Comparison of ENCODE assay signal across 10 cellular contexts in the genomic region with DNA sequence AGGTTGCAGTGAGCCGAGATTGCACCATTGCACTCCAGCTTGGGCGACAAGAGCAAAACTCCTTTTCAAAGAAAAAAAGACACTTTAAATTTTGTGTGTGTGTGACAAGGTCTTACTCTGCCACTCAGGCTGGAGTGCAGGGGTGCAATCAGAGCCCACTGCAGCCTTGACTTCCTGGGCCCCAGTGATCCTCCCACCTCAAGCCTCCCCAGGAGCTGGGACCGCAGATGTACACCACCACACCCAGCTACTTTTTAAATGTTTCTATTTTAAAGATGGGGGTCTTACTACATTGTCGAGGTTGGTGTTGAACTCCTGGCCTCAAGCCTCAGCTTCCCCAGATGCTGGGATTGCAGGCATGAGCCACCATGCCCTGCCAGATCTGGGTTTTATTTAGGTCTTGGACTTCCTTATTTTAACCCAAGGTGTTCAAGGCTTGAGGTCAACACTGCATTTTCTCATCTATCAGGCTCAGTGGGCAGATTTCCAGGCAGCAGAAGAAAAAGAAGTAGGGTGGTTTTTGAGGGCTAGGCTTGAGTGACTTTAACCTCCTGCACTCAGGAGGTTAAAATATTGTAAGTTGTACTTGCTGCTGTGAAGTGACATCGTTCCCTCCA.
A peak's percentile ranks its signal among the peaks of the same experiment; 100 is the strongest.
DNase-seq lines count a peak whose midpoint lies in the region; ATAC-seq and TF ChIP-seq lines count a peak whose summit lies in the region.
"Had no signal": no experiment of that assay in that cellular context is flagged by ENCODE, and none has a peak within 500 bp of the region (broad histone marks: within the 10 kb centered on the region; RNA-seq: fewer than 3 reads in every experiment).

No MANE protein-coding gene starts in this region.

- intact Hi-C loops in mucosa of descending colon (cut with DNase I, micrococcal nuclease) (no loop called here), tibial artery (cut with DNase I; ENCODE audit: low total_unique reads) (no loop called here)

- H3K4me3 ChIP-seq in GM12865 (ENCODE audit: low read depth, low read length) (no peak overlapping the region), mucosa of descending colon (no peak overlapping the region), tibial artery (no peak overlapping the region)
- H3K4me3 ChIP-seq: stomach had no signal

- H3K27ac ChIP-seq in tibial artery, result no peak overlapping the region
- H3K27ac ChIP-seq: stomach had no signal

- H3K36me3 ChIP-seq in mucosa of descending colon (ENCODE audit: low read depth) (no peaks in the 10 kb centered on the region), tibial artery (no peaks in the 10 kb centered on the region)
- H3K36me3 ChIP-seq: stomach had no signal

- peak overlapping the region; percentile 14 for H3K4me3 Mint-ChIP-seq in activated naive CD8-positive, alpha-beta T cell treated with anti-CD3 and anti-CD28 coated beads, Interleukin-2, amount 50 U/mL, for 24 hours

- H3K9me3 Mint-ChIP-seq in activated naive CD8-positive, alpha-beta T cell treated with anti-CD3 and anti-CD28 coated beads, Interleukin-2, amount 50 U/mL, for 24 hours, result no peaks in the 10 kb centered on the region

- H3K4me1 ChIP-seq in mucosa of descending colon (ENCODE audit: low read depth) (no peaks in the 10 kb centered on the region), tibial artery (no peaks in the 10 kb centered on the region)
- H3K4me1 ChIP-seq: stomach had no signal

- peak overlapping the region; percentile 78 for H3K27ac Mint-ChIP-seq in activated naive CD8-positive, alpha-beta T cell treated with anti-CD3 and anti-CD28 coated beads, Interleukin-2, amount 50 U/mL, for 24 hours

- no peak for TF ChIP-seq CTCF in GM12865 (IDR thresholded peaks at IDR 0.05; ENCODE audit: insufficient read depth, low read depth, low read length, missing control alignments)
- TF ChIP-seq CTCF in mucosa of descending colon (IDR thresholded peaks at IDR 0.05), result no peak
- no peak for TF ChIP-seq CTCF in tibial artery (IDR thresholded peaks at IDR 0.05)

- peak; percentile 87 for ATAC-seq in GM19452 (IDR thresholded peaks at IDR 0.05; ENCODE audit: unreplicated experiment)
- ATAC-seq in HG03159 (IDR thresholded peaks at IDR 0.05; ENCODE audit: unreplicated experiment), result peak; percentile 77
- no peak for ATAC-seq in activated naive CD8-positive, alpha-beta T cell treated with anti-CD3 and anti-CD28 coated beads, Interleukin-2, amount 50 U/mL, for 24 hours
- no peak for ATAC-seq in mucosa of descending colon

- peaks cover 35% of the 10 kb centered on the region for H3K36me3 Mint-ChIP-seq in activated naive CD8-positive, alpha-beta T cell treated with anti-CD3 and anti-CD28 coated beads, Interleukin-2, amount 50 U/mL, for 24 hours (ENCODE audit: low read depth)

- H3K27me3 Mint-ChIP-seq in activated naive CD8-positive, alpha-beta T cell treated with anti-CD3 and anti-CD28 coated beads, Interleukin-2, amount 50 U/mL, for 24 hours, result no peaks in the 10 kb centered on the region

- H3K27me3 ChIP-seq in tibial artery, result peaks cover 0 to 8% of the 10 kb centered on the region in 2 donors

- no peaks in the 10 kb centered on the region for H3K9me3 ChIP-seq in mucosa of descending colon
- peaks cover 0 to under 1% (median 0%) of the 10 kb centered on the region in 3 donors for H3K9me3 ChIP-seq in tibial artery
- H3K9me3 ChIP-seq: stomach had no signal

- DNase-seq in GM12865 (ENCODE audit: low read depth) (peak; percentile 74), NCI-H2171 treated with DMSO at 0.1 percent for 48 hours (lab: John Stamatoyannopoulos, UW) (no peak), mucosa of descending colon (no peak), tibial artery (no peak)
- DNase-seq in activated naive CD8-positive, alpha-beta T cell treated with anti-CD3 and anti-CD28 coated beads, Interleukin-2, amount 50 U/mL, for 24 hours, result peak; percentile 1
- DNase-seq in stimulated activated CD4-positive, alpha-beta T cell treated with anti-CD3 and anti-CD28 coated beads, Interleukin-4, amount 100 ng/mL, for 4 hours, result no peak
- DNase-seq: activated CD4-positive, alpha-beta T cell treated with anti-CD3 and anti-CD28 coated beads for 1 hour; stomach had no signal

- H3K4me1 Mint-ChIP-seq in activated naive CD8-positive, alpha-beta T cell treated with anti-CD3 and anti-CD28 coated beads, Interleukin-2, amount 50 U/mL, for 24 hours, result peaks cover 33% of the 10 kb centered on the region

Comparison
In these comparisons a context has a peak if more than half of its experiments do, and no peak if none do; other contexts are left out.
1. DNase-seq: peak in GM12865 (single experiment) and activated naive CD8-positive, alpha-beta T cell treated with anti-CD3 and anti-CD28 coated beads, Interleukin-2, amount 50 U/mL, for 24 hours (single experiment); none in NCI-H2171 treated with DMSO at 0.1 percent for 48 hours (single experiment), stimulated activated CD4-positive, alpha-beta T cell treated with anti-CD3 and anti-CD28 coated beads, Interleukin-4, amount 100 ng/mL, for 4 hours (0 of 2), mucosa of descending colon (0 of 3) and tibial artery (0 of 2).
2. ATAC-seq: peak in GM19452 (single experiment) and HG03159 (single experiment); none in activated naive CD8-positive, alpha-beta T cell treated with anti-CD3 and anti-CD28 coated beads, Interleukin-2, amount 50 U/mL, for 24 hours (single experiment) and mucosa of descending colon (single experiment).